ENCODE assay signal across 9 cellular contexts in genomic region chr19:49470615-49470978, GRCh38. TPM values are rescaled to one million over a fixed set of nuclear protein-coding genes. Genes with fewer than 3 reads are reported as not detected.
A peak's percentile ranks its signal among the peaks of the same experiment; 100 is the strongest.
DNase-seq lines count a peak whose midpoint lies in the region; TF ChIP-seq lines count a peak whose summit lies in the region.
"Had no signal": no experiment of that assay in that cellular context is flagged by ENCODE, and none has a peak within 500 bp of the region (broad histone marks: within the 10 kb centered on the region; RNA-seq: fewer than 3 reads in every experiment).

No MANE protein-coding gene starts in this region.

- 55% methylated on average over 8 of the region's 8 CpGs for WGBS in suprapubic skin

- peaks cover 11% of the 10 kb centered on the region for H3K36me3 ChIP-seq in suprapubic skin

- H3K4me3 Mint-ChIP-seq in activated naive CD4-positive, alpha-beta T cell treated with anti-CD3 and anti-CD28 coated beads for 36 hours: peak overlapping the region; percentile 29
- H3K4me3 Mint-ChIP-seq in activated T-helper 2 cell treated with anti-CD3 and anti-CD28 coated beads, Interferon-gamma antibody, Interleukin-2, Interleukin-4, amounts not matched to agents 10 μg/mL and 5 μg/mL and 100 μg/mL, durations not matched to agents 14 hours and 24 hours and 36 hours (ENCODE audit: low read depth): peak overlapping the region; percentile 26
- H3K4me3 Mint-ChIP-seq: HFFc6 had no signal

- TF ChIP-seq POLR2A in suprapubic skin (IDR thresholded peaks at IDR 0.05): no peak

- H3K27me3 Mint-ChIP-seq in activated naive CD4-positive, alpha-beta T cell treated with anti-CD3 and anti-CD28 coated beads for 36 hours (ENCODE audit: low read depth): no peaks in the 10 kb centered on the region
- H3K27me3 Mint-ChIP-seq in activated T-helper 2 cell treated with anti-CD3 and anti-CD28 coated beads, Interferon-gamma antibody, Interleukin-2, Interleukin-4, amounts not matched to agents 10 μg/mL and 5 μg/mL and 100 μg/mL, durations not matched to agents 14 hours and 24 hours and 36 hours (ENCODE audit: low read depth): no peaks in the 10 kb centered on the region

- H3K27ac ChIP-seq in suprapubic skin: peak overlapping the region; percentile 93

- H3K4me1 Mint-ChIP-seq in activated naive CD4-positive, alpha-beta T cell treated with anti-CD3 and anti-CD28 coated beads for 36 hours (ENCODE audit: low read depth): peaks cover 52% of the 10 kb centered on the region
- peaks cover 36% of the 10 kb centered on the region for H3K4me1 Mint-ChIP-seq in activated T-helper 2 cell treated with anti-CD3 and anti-CD28 coated beads, Interferon-gamma antibody, Interleukin-2, Interleukin-4, amounts not matched to agents 10 μg/mL and 5 μg/mL and 100 μg/mL, durations not matched to agents 14 hours and 24 hours and 36 hours (ENCODE audit: low read depth)

- H3K36me3 Mint-ChIP-seq in activated naive CD4-positive, alpha-beta T cell treated with anti-CD3 and anti-CD28 coated beads for 36 hours (ENCODE audit: low read depth): peaks cover 7% of the 10 kb centered on the region
- H3K36me3 Mint-ChIP-seq in activated T-helper 2 cell treated with anti-CD3 and anti-CD28 coated beads, Interferon-gamma antibody, Interleukin-2, Interleukin-4, amounts not matched to agents 10 μg/mL and 5 μg/mL and 100 μg/mL, durations not matched to agents 14 hours and 24 hours and 36 hours (ENCODE audit: low read depth): peaks cover 10% of the 10 kb centered on the region

- TF ChIP-seq CTCF in suprapubic skin (IDR thresholded peaks at IDR 0.05): no peak

- no peak overlapping the region for H3K4me3 ChIP-seq in suprapubic skin
- H3K4me3 ChIP-seq: tibial nerve had no signal

- no peaks in the 10 kb centered on the region for H3K9me3 Mint-ChIP-seq in activated naive CD4-positive, alpha-beta T cell treated with anti-CD3 and anti-CD28 coated beads for 36 hours
- no peaks in the 10 kb centered on the region for H3K9me3 Mint-ChIP-seq in activated T-helper 2 cell treated with anti-CD3 and anti-CD28 coated beads, Interferon-gamma antibody, Interleukin-2, Interleukin-4, amounts not matched to agents 10 μg/mL and 5 μg/mL and 100 μg/mL, durations not matched to agents 14 hours and 24 hours and 36 hours
- H3K9me3 Mint-ChIP-seq: HFFc6 had no signal

- H3K27ac Mint-ChIP-seq in activated naive CD4-positive, alpha-beta T cell treated with anti-CD3 and anti-CD28 coated beads for 36 hours: peak overlapping the region; percentile 84
- H3K27ac Mint-ChIP-seq in activated T-helper 2 cell treated with anti-CD3 and anti-CD28 coated beads, Interferon-gamma antibody, Interleukin-2, Interleukin-4, amounts not matched to agents 10 μg/mL and 5 μg/mL and 100 μg/mL, durations not matched to agents 14 hours and 24 hours and 36 hours: peak overlapping the region; percentile 90
- H3K27ac Mint-ChIP-seq: HFFc6 had no signal

- H3K9me3 ChIP-seq in suprapubic skin: no peaks in the 10 kb centered on the region
- H3K9me3 ChIP-seq: tibial nerve had no signal

- H3K4me1 ChIP-seq in suprapubic skin: peaks cover 52% of the 10 kb centered on the region

- TF ChIP-seq EP300 in suprapubic skin (IDR thresholded peaks at IDR 0.05): no peak

- intact Hi-C loops in activated naive CD4-positive, alpha-beta T cell treated with anti-CD3 and anti-CD28 coated beads for 36 hours (cut with micrococcal nuclease): loop anchor here (1.0 to 2.0 kb wide), 5 partner anchors 17 to 204 kb away; partner anchors contain the start of genes ALDH16A1 and KASH5
- intact Hi-C loops in activated T-helper 2 cell treated with anti-CD3 and anti-CD28 coated beads, Interferon-gamma antibody, Interleukin-2, Interleukin-4, amounts not matched to agents 10 μg/mL and 5 μg/mL and 100 μg/mL, durations not matched to agents 14 hours and 24 hours and 36 hours (cut with micrococcal nuclease): loop anchor here (1.0 kb wide), 2 partner anchors 27 to 78 kb away; no protein-coding TSS in a partner anchor

- no peak for DNase-seq in activated naive CD4-positive, alpha-beta T cell treated with anti-CD3 and anti-CD28 coated beads for 36 hours
- no peak for DNase-seq in activated naive CD4-positive, alpha-beta T cell treated with Interleukin-2 at 50 U/mL for 16 hours
- no peak for DNase-seq in activated T-helper 2 cell treated with anti-CD3 and anti-CD28 coated beads, Interferon-gamma antibody, Interleukin-2, Interleukin-4, amounts not matched to agents 10 μg/mL and 5 μg/mL and 100 μg/mL, durations not matched to agents 14 hours and 24 hours and 36 hours (ENCODE audit: low spot score)
- DNase-seq in suprapubic skin (ENCODE audit: low spot score in 2 of 2): no peak
- DNase-seq in NCI-H2029 treated with DMSO at 0.1 percent for 48 hours (lab: John Stamatoyannopoulos, UW): no peak
- DNase-seq in D341Med (ENCODE audit: low spot score): no peak
- DNase-seq: HFFc6, NCI-H1105 treated with DMSO at 0.1 percent for 48 hours had no signal

- no peaks in the 10 kb centered on the region for H3K27me3 ChIP-seq in suprapubic skin
- H3K27me3 ChIP-seq: tibial nerve had no signal

- CTCF ChIA-PET in activated naive CD4-positive, alpha-beta T cell treated with anti-CD3 and anti-CD28 coated beads for 36 hours (lab: Charles Lee): interaction anchor here (0.7 to 2.7 kb wide), 16 partner anchors 8 to 357 kb away, joined by 3 to 18 read pairs (median 4); partner anchors contain the start of genes ALDH16A1, LIN7B, PIH1D1 and PTH2

RNA-seq across cellular contexts. Expression of gene FLT3LG, which starts 3.4 kb away (rescaled TPM):
- 10 to 100 TPM; 23.9 to 28.4 TPM for total RNA-seq in activated naive CD4-positive, alpha-beta T cell treated with anti-CD3 and anti-CD28 coated beads for 36 hours
- total RNA-seq in activated T-helper 2 cell treated with anti-CD3 and anti-CD28 coated beads, Interferon-gamma antibody, Interleukin-2, Interleukin-4, amounts not matched to agents 10 μg/mL and 5 μg/mL and 100 μg/mL, durations not matched to agents 14 hours and 24 hours and 36 hours: 49.3 and 57.9 TPM in 2 replicates
- total RNA-seq in suprapubic skin: 1 to 10 TPM; 1.2 to 4.9 (median 4.4) TPM

RNA-seq across cellular contexts. Expression of gene RPL13A, which starts 16.8 kb away (rescaled TPM):
- total RNA-seq in activated naive CD4-positive, alpha-beta T cell treated with anti-CD3 and anti-CD28 coated beads for 36 hours: 1,000 to 10,000 TPM; 4,441 to 4,607 TPM
- total RNA-seq in activated T-helper 2 cell treated with anti-CD3 and anti-CD28 coated beads, Interferon-gamma antibody, Interleukin-2, Interleukin-4, amounts not matched to agents 10 μg/mL and 5 μg/mL and 100 μg/mL, durations not matched to agents 14 hours and 24 hours and 36 hours: 3,221 and 3,346 TPM in 2 replicates
- 1,000 to 10,000 TPM; 2,613 to 5,154 (median 4,451) TPM for total RNA-seq in suprapubic skin

RNA-seq across cellular contexts. Expression of gene ALDH16A1, which starts 17.6 kb away (rescaled TPM):
- 10 to 100 TPM; 43.4 to 46.8 TPM for total RNA-seq in activated naive CD4-positive, alpha-beta T cell treated with anti-CD3 and anti-CD28 coated beads for 36 hours
- 26.4 and 32.5 TPM in 2 replicates for total RNA-seq in activated T-helper 2 cell treated with anti-CD3 and anti-CD28 coated beads, Interferon-gamma antibody, Interleukin-2, Interleukin-4, amounts not matched to agents 10 μg/mL and 5 μg/mL and 100 μg/mL, durations not matched to agents 14 hours and 24 hours and 36 hours
- total RNA-seq in suprapubic skin: 10 to 100 TPM; 21.7 to 47.7 (median 35.9) TPM

RNA-seq across cellular contexts. Expression of gene PIH1D1, which starts 19.0 kb away (rescaled TPM):
- 10 to 100 TPM; 80.7 to 84.4 TPM for total RNA-seq in activated naive CD4-positive, alpha-beta T cell treated with anti-CD3 and anti-CD28 coated beads for 36 hours
- 136 and 138 TPM in 2 replicates for total RNA-seq in activated T-helper 2 cell treated with anti-CD3 and anti-CD28 coated beads, Interferon-gamma antibody, Interleukin-2, Interleukin-4, amounts not matched to agents 10 μg/mL and 5 μg/mL and 100 μg/mL, durations not matched to agents 14 hours and 24 hours and 36 hours
- 100 to 1,000 TPM in 2 of 4 donors, 10 to 100 TPM in 2; 82.0 to 124 (median 104) TPM for total RNA-seq in suprapubic skin

RNA-seq across cellular contexts. Expression of gene RPS11, which starts 25.6 kb away (rescaled TPM):
- 1,000 to 10,000 TPM; 3,906 to 3,945 TPM for total RNA-seq in activated naive CD4-positive, alpha-beta T cell treated with anti-CD3 and anti-CD28 coated beads for 36 hours
- total RNA-seq in activated T-helper 2 cell treated with anti-CD3 and anti-CD28 coated beads, Interferon-gamma antibody, Interleukin-2, Interleukin-4, amounts not matched to agents 10 μg/mL and 5 μg/mL and 100 μg/mL, durations not matched to agents 14 hours and 24 hours and 36 hours: 2,145 and 2,173 TPM in 2 replicates
- 1,000 to 10,000 TPM; 3,049 to 5,024 (median 4,623) TPM for total RNA-seq in suprapubic skin
